ENCODE assay signal across 8 cellular contexts in the genomic region with DNA sequence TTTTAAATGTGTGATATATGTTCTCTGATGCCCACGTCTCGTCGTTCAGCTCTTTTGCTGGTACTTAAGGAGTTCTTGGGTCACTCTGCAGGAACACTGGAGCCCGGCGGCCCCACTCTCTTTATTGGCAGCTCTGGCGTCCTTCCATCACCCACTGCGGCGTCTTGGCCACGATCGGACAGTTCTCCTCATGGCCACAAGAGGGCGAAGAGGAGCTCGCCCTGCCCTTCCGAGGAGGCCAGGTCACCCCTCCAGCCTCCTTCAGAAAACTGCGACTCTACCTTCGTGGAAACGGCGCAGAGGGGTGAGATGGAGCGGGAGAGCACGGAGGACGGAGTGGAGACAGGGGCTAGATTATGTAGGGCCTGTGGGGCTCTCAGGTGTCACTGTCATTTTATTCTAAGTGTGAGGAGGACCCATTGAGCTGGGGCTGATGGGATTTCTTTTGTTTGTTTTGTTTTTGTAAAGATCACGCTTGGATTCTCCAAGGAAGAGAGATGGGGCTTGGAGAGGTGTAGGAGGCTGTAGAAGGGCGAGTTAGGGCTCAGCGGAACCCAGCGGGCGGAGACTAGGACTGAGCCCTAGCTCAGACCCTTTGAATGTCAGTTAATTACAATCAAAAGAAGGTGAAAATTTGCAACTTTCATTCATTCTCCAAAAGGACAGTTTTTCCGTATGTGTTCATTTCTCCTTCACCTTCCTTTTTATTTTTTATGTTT.
A peak's percentile ranks its signal among the peaks of the same experiment; 100 is the strongest.
DNase-seq lines count a peak whose midpoint lies in the region; ATAC-seq and TF ChIP-seq lines count a peak whose summit lies in the region.

No MANE protein-coding gene starts in this region.

- no peak overlapping the region for H3K27ac ChIP-seq in 22Rv1

- DNase-seq in GM06990 (ENCODE audit: extremely low read depth, insufficient read length) = no peak
- peak; percentile 61 for DNase-seq in NCI-H69 (lab: John Stamatoyannopoulos, UW)
- DNase-seq in foreskin fibroblast = no peak
- DNase-seq in T1000 (lab: John Stamatoyannopoulos, UW) = no peak
- no peak for DNase-seq in NCI-H1092 (lab: John Stamatoyannopoulos, UW)

- ATAC-seq in activated CD4-positive, CD25-positive, alpha-beta regulatory T cell treated with anti-CD3 and anti-CD28 coated beads, Interleukin-2, amount 50 U/mL, for 24 hours = no peak
- ATAC-seq in GM19328 (IDR thresholded peaks at IDR 0.05; ENCODE audit: unreplicated experiment) = no peak

- H3K4me3 ChIP-seq in GM06990 (replicated peaks; ENCODE audit: low read depth, low read length) (no peak overlapping the region), foreskin fibroblast (ENCODE audit: low read depth in 1 of 2, low read length in 2 of 2) (no peak overlapping the region)

- TF ChIP-seq CTCF in 22Rv1 (IDR thresholded peaks at IDR 0.05) = peak; percentile 94
- TF ChIP-seq CTCF in GM06990 (IDR thresholded peaks at IDR 0.05; ENCODE audit: insufficient read depth, low read length, poor library complexity, severe bottlenecking) = peak; percentile 29
- peak; percentile 25 for TF ChIP-seq CTCF in foreskin fibroblast (IDR thresholded peaks at IDR 0.05; ENCODE audit: low read depth, low read length)

- H3K36me3 ChIP-seq in GM06990 (ENCODE audit: control insufficient read depth, insufficient read depth, low read length) = no peaks in the 10 kb centered on the region

- no peaks in the 10 kb centered on the region for H3K27me3 ChIP-seq in GM06990 (replicated peaks; ENCODE audit: control insufficient read depth, insufficient read depth, low read length)

Comparison
In these comparisons a context has a peak if more than half of its experiments do, and no peak if none do; other contexts are left out.
1. CTCF ChIP-seq: peak in every context shown above with its lines; median percentile 94 in 22Rv1; 29 in GM06990; 25 in foreskin fibroblast.